ENCODE assay signal across 8 cellular contexts in genomic region chr14:89349196-89350008, GRCh38.
DNase-seq lines count a peak whose midpoint lies in the region; ATAC-seq and TF ChIP-seq lines count a peak whose summit lies in the region.

No MANE protein-coding gene starts in this region.

- H3K9me2 ChIP-seq in SU-DHL-6 (replicated peaks; ENCODE audit: insufficient read depth, low read length), result no peaks in the 10 kb centered on the region

- no peak for DNase-seq in activated naive CD8-positive, alpha-beta T cell treated with anti-CD3 and anti-CD28 coated beads, Interleukin-2, amount 10 ng/mL, durations not matched to agents 7 days and 5 days
- no peak for DNase-seq in activated naive CD8-positive, alpha-beta T cell treated with anti-CD3 and anti-CD28 coated beads, Interleukin-2, amount 50 U/mL, for 24 hours
- DNase-seq in immature natural killer cell, result no peak
- DNase-seq in activated T-cell treated with anti-CD3 and anti-CD28 coated beads, Interleukin-2, amount 50 U/mL, for 72 hours, result no peak

- H3K4me2 ChIP-seq in SU-DHL-6 (ENCODE audit: low read depth, low read length, poor library complexity, severe bottlenecking), result no peak overlapping the region

- no peaks in the 10 kb centered on the region for H3K27me3 Mint-ChIP-seq in activated naive CD8-positive, alpha-beta T cell treated with anti-CD3 and anti-CD28 coated beads, Interleukin-2, amount 10 ng/mL, durations not matched to agents 7 days and 5 days
- H3K27me3 Mint-ChIP-seq in activated naive CD8-positive, alpha-beta T cell treated with anti-CD3 and anti-CD28 coated beads, Interleukin-2, amount 50 U/mL, for 24 hours, result no peaks in the 10 kb centered on the region
- peaks cover 0 to 5% (median 0%) of the 10 kb centered on the region in 3 donors for H3K27me3 Mint-ChIP-seq in immature natural killer cell (ENCODE audit: low read depth in 3 of 3)
- no peaks in the 10 kb centered on the region for H3K27me3 Mint-ChIP-seq in activated T-cell treated with anti-CD3 and anti-CD28 coated beads, Interleukin-2, amount 50 U/mL, for 72 hours (ENCODE audit: low read depth)

- H3K27ac ChIP-seq in SU-DHL-6 (ENCODE audit: low read depth, low read length) (peak overlapping the region; percentile 84; the same call in 1 of the 2 replicates), temporal lobe (ENCODE audit: low read depth, low read length) (peak overlapping the region; percentile 48)

- no peak for ATAC-seq in activated naive CD8-positive, alpha-beta T cell treated with anti-CD3 and anti-CD28 coated beads, Interleukin-2, amount 10 ng/mL, durations not matched to agents 7 days and 5 days (ENCODE audit: low read depth)
- ATAC-seq in activated naive CD8-positive, alpha-beta T cell treated with anti-CD3 and anti-CD28 coated beads, Interleukin-2, amount 50 U/mL, for 24 hours, result no peak
- ATAC-seq in activated T-cell treated with anti-CD3 and anti-CD28 coated beads, Interleukin-2, amount 50 U/mL, for 72 hours (replicated peaks in 1 of 2), result no peak
- ATAC-seq in HG03097 (IDR thresholded peaks at IDR 0.05; ENCODE audit: low FRiP score, unreplicated experiment) (no peak), HG03565 (IDR thresholded peaks at IDR 0.05; ENCODE audit: unreplicated experiment) (no peak)

- H3K27ac Mint-ChIP-seq in activated naive CD8-positive, alpha-beta T cell treated with anti-CD3 and anti-CD28 coated beads, Interleukin-2, amount 10 ng/mL, durations not matched to agents 7 days and 5 days, result peak overlapping the region; percentile 48
- H3K27ac Mint-ChIP-seq in activated naive CD8-positive, alpha-beta T cell treated with anti-CD3 and anti-CD28 coated beads, Interleukin-2, amount 50 U/mL, for 24 hours, result no peak overlapping the region
- peak overlapping the region; percentile 19 to 83 (median 48) for H3K27ac Mint-ChIP-seq in immature natural killer cell
- no peak overlapping the region for H3K27ac Mint-ChIP-seq in activated T-cell treated with anti-CD3 and anti-CD28 coated beads, Interleukin-2, amount 50 U/mL, for 72 hours

- H3F3A ChIP-seq in SU-DHL-6 (ENCODE audit: insufficient read depth), result peaks cover 10% of the 10 kb centered on the region; the same call in 1 of the 2 replicates

- no peak overlapping the region for H3K9ac ChIP-seq in SU-DHL-6 (ENCODE audit: low read length)

- H4K20me1 ChIP-seq in SU-DHL-6 (ENCODE audit: low read depth, low read length), result no peaks in the 10 kb centered on the region

- no peak overlapping the region for H3K4me3 Mint-ChIP-seq in activated naive CD8-positive, alpha-beta T cell treated with anti-CD3 and anti-CD28 coated beads, Interleukin-2, amount 10 ng/mL, durations not matched to agents 7 days and 5 days
- H3K4me3 Mint-ChIP-seq in activated naive CD8-positive, alpha-beta T cell treated with anti-CD3 and anti-CD28 coated beads, Interleukin-2, amount 50 U/mL, for 24 hours, result no peak overlapping the region
- H3K4me3 Mint-ChIP-seq in immature natural killer cell, result peak overlapping the region in 1 of 5 donors; percentile 17
- H3K4me3 Mint-ChIP-seq in activated T-cell treated with anti-CD3 and anti-CD28 coated beads, Interleukin-2, amount 50 U/mL, for 72 hours, result no peak overlapping the region

- H3K4me1 Mint-ChIP-seq in activated naive CD8-positive, alpha-beta T cell treated with anti-CD3 and anti-CD28 coated beads, Interleukin-2, amount 10 ng/mL, durations not matched to agents 7 days and 5 days, result peaks cover 35% of the 10 kb centered on the region
- peaks cover 55% of the 10 kb centered on the region for H3K4me1 Mint-ChIP-seq in activated naive CD8-positive, alpha-beta T cell treated with anti-CD3 and anti-CD28 coated beads, Interleukin-2, amount 50 U/mL, for 24 hours
- H3K4me1 Mint-ChIP-seq in immature natural killer cell, result peaks cover 66 to 81% of the 10 kb centered on the region in 2 donors
- H3K4me1 Mint-ChIP-seq in activated T-cell treated with anti-CD3 and anti-CD28 coated beads, Interleukin-2, amount 50 U/mL, for 72 hours (ENCODE audit: low read depth), result peaks cover 48% of the 10 kb centered on the region

- H3K36me3 Mint-ChIP-seq in activated naive CD8-positive, alpha-beta T cell treated with anti-CD3 and anti-CD28 coated beads, Interleukin-2, amount 10 ng/mL, durations not matched to agents 7 days and 5 days, result peaks cover 57% of the 10 kb centered on the region
- peaks cover 54% of the 10 kb centered on the region for H3K36me3 Mint-ChIP-seq in activated naive CD8-positive, alpha-beta T cell treated with anti-CD3 and anti-CD28 coated beads, Interleukin-2, amount 50 U/mL, for 24 hours (ENCODE audit: low read depth)
- H3K36me3 Mint-ChIP-seq in immature natural killer cell, result peaks cover 20 to 41% (median 27%) of the 10 kb centered on the region in 3 donors
- peaks cover 14 to 32% of the 10 kb centered on the region in 2 donors for H3K36me3 Mint-ChIP-seq in activated T-cell treated with anti-CD3 and anti-CD28 coated beads, Interleukin-2, amount 50 U/mL, for 72 hours (ENCODE audit: insufficient read depth in 2 of 2)

- no peaks in the 10 kb centered on the region for H3K9me3 ChIP-seq in SU-DHL-6 (ENCODE audit: insufficient read depth, low read length)

- POLR2A ChIA-PET in activated naive CD8-positive, alpha-beta T cell treated with anti-CD3 and anti-CD28 coated beads, Interleukin-2, amount 10 ng/mL, durations not matched to agents 7 days and 5 days (lab: Charles Lee), result interaction anchor here (0.7 kb wide), 1 partner anchor 46 kb away, joined by 3 read pairs; no protein-coding TSS in a partner anchor

- peaks cover 75% of the 10 kb centered on the region for H3K79me2 ChIP-seq in SU-DHL-6 (ENCODE audit: insufficient read depth, low read length)

- peaks cover 21% of the 10 kb centered on the region; the same call in 1 of the 2 replicates for H3K36me3 ChIP-seq in SU-DHL-6 (ENCODE audit: low read length)

- no peak overlapping the region for H3K4me3 ChIP-seq in SU-DHL-6 (ENCODE audit: insufficient read depth, low read length, poor library complexity, severe bottlenecking)

- H3K27me3 ChIP-seq in SU-DHL-6 (ENCODE audit: low read length), result no peaks in the 10 kb centered on the region

- H3K9me3 Mint-ChIP-seq in activated naive CD8-positive, alpha-beta T cell treated with anti-CD3 and anti-CD28 coated beads, Interleukin-2, amount 10 ng/mL, durations not matched to agents 7 days and 5 days, result peaks cover 6% of the 10 kb centered on the region
- peaks cover 2% of the 10 kb centered on the region for H3K9me3 Mint-ChIP-seq in activated naive CD8-positive, alpha-beta T cell treated with anti-CD3 and anti-CD28 coated beads, Interleukin-2, amount 50 U/mL, for 24 hours
- H3K9me3 Mint-ChIP-seq in immature natural killer cell, result no peaks in the 10 kb centered on the region
- no peaks in the 10 kb centered on the region for H3K9me3 Mint-ChIP-seq in activated T-cell treated with anti-CD3 and anti-CD28 coated beads, Interleukin-2, amount 50 U/mL, for 72 hours

- H2AFZ ChIP-seq in SU-DHL-6 (ENCODE audit: low read depth, low read length, severe bottlenecking), result no peak overlapping the region

- TF ChIP-seq CTCF in SU-DHL-6 (IDR thresholded peaks at IDR 0.05; ENCODE audit: insufficient read depth, low read length, poor library complexity, severe bottlenecking), result no peak

Comparison
In these comparisons a context has a peak if more than half of its experiments do, and no peak if none do; other contexts are left out.
1. H3K27ac Mint-ChIP-seq: peak in activated naive CD8-positive, alpha-beta T cell treated with anti-CD3 and anti-CD28 coated beads, Interleukin-2, amount 10 ng/mL, durations not matched to agents 7 days and 5 days (single experiment) and immature natural killer cell (6 of 6); none in activated naive CD8-positive, alpha-beta T cell treated with anti-CD3 and anti-CD28 coated beads, Interleukin-2, amount 50 U/mL, for 24 hours (single experiment) and activated T-cell treated with anti-CD3 and anti-CD28 coated beads, Interleukin-2, amount 50 U/mL, for 72 hours (single experiment).